ENCODE assay signal across 19 cellular contexts in genomic region chr10:77010430-77010829, GRCh38.
DNase-seq lines count a peak whose midpoint lies in the region; ATAC-seq, FAIRE-seq and TF ChIP-seq lines count a peak whose summit lies in the region.
"Had no signal": no experiment of that assay in that cellular context is flagged by ENCODE, and none has a peak within 500 bp of the region (broad histone marks: within the 10 kb centered on the region; RNA-seq: fewer than 3 reads in every experiment).

No MANE protein-coding gene starts in this region.

- no peaks in the 10 kb centered on the region for H3K36me3 ChIP-seq in BLaER1
- no peaks in the 10 kb centered on the region for H3K36me3 ChIP-seq in GM12878 (ENCODE audit: control insufficient read depth in 2 of 2, insufficient read depth in 2 of 2, low read length in 1 of 2)
- H3K36me3 ChIP-seq: HAP-1 had no signal

- no peaks in the 10 kb centered on the region for H3K79me2 ChIP-seq in GM12878 (ENCODE audit: control insufficient read depth, insufficient read depth, low read length)

- intact Hi-C loops in GM12878 (cut with micrococcal nuclease; ENCODE audit: unreplicated experiment): no loop called here

- H3K9me3 ChIP-seq in BLaER1 (no peaks in the 10 kb centered on the region), GM12878 (replicated peaks; ENCODE audit: control insufficient read depth, insufficient read depth, low read length) (no peaks in the 10 kb centered on the region)
- H3K9me3 ChIP-seq: HAP-1 had no signal

- CTCF ChIA-PET in GM12878 (lab: Yijun Ruan, JAX): interaction anchor here (2.2 kb wide), 1 partner anchor 99 kb away, joined by 5 read pairs; no protein-coding TSS in a partner anchor

- TF ChIP-seq CTCF in GM12878 (IDR thresholded peaks at IDR 0.05 in 2 of 3, conservative IDR thresholded peaks at IDR 0.05 in 1 of 3; ENCODE audit: control insufficient read depth in 2 of 3, extremely low read depth in 1 of 3, insufficient read depth in 1 of 3, low read depth in 3 of 3, low read length in 3 of 3) (no peak), osteocyte (IDR thresholded peaks at IDR 0.05) (no peak)

- no peak overlapping the region for H3K4me3 Mint-ChIP-seq in osteocyte (ENCODE audit: unreplicated experiment)
- H3K4me3 Mint-ChIP-seq: CD4-positive, CD25-positive, alpha-beta regulatory T cell; CD8-positive, alpha-beta memory T cell had no signal

- DNase-seq in GM12878 (ENCODE audit: low read depth, low spot score) (no peak), osteocyte (ENCODE audit: extremely low spot score, unreplicated experiment) (no peak), islet precursor cell (no peak), SIG-M5 (lab: John Stamatoyannopoulos, UW) (no peak)
- DNase-seq in activated CD4-positive, alpha-beta T cell treated with anti-CD3 and anti-CD28 coated beads for 48 hours: no peak
- DNase-seq: C1 segment of cervical spinal cord; CD4-positive, CD25-positive, alpha-beta regulatory T cell; CD8-positive, alpha-beta memory T cell; COR-L47; DMS 273 treated with DMSO at 0.1 percent for 48 hours; DMS53; DND-41; EL; GM23248 had no signal

- FAIRE-seq in GM12878 (lab: Jason Lieb, UNC): no peak

- no peaks in the 10 kb centered on the region for H4K20me1 ChIP-seq in BLaER1
- no peaks in the 10 kb centered on the region for H4K20me1 ChIP-seq in GM12878 (ENCODE audit: control insufficient read depth, insufficient read depth)

- H3K9ac ChIP-seq in BLaER1 (no peak overlapping the region), GM12878 (ENCODE audit: control insufficient read depth, insufficient read depth, low read length) (no peak overlapping the region)
- H3K9ac ChIP-seq: GM23248 had no signal

- peaks cover 77% of the 10 kb centered on the region for H3K4me1 Mint-ChIP-seq in osteocyte (ENCODE audit: unreplicated experiment)
- H3K4me1 Mint-ChIP-seq: CD4-positive, CD25-positive, alpha-beta regulatory T cell; CD8-positive, alpha-beta memory T cell had no signal

- H3K9me3 Mint-ChIP-seq in osteocyte (ENCODE audit: unreplicated experiment): peaks cover 4% of the 10 kb centered on the region

- peak; percentile 45 for ATAC-seq in GM18868 (IDR thresholded peaks at IDR 0.05; ENCODE audit: unreplicated experiment)
- peak; percentile 42 for ATAC-seq in GM12878
- ATAC-seq in GM18873 (IDR thresholded peaks at IDR 0.05; ENCODE audit: low FRiP score, unreplicated experiment): no peak

- SMC1A ChIA-PET in GM12878 (lab: Charles Lee; ENCODE audit: uncharacterized antibody, unreplicated experiment): interaction anchor here (1.9 kb wide), 1 partner anchor 17 kb away, joined by 4 read pairs; no protein-coding TSS in a partner anchor

- BruUV-seq in GM12878 (replicated peaks; lab: Mats Ljungman, UMichigan): no TSS peak

- H3K27me3 ChIP-seq in BLaER1: no peaks in the 10 kb centered on the region
- H3K27me3 ChIP-seq in GM12878 (replicated peaks in 1 of 2; ENCODE audit: control insufficient read depth in 2 of 2, insufficient read depth in 2 of 2, low read length in 1 of 2): no peaks in the 10 kb centered on the region

- no peak for TF ChIP-seq EP300 in GM12878 (IDR thresholded peaks at IDR 0.05; ENCODE audit: borderline replicate concordance in 1 of 2, control insufficient read depth in 1 of 2, low read depth in 2 of 2, low read length in 2 of 2)

- H3K27ac Mint-ChIP-seq in osteocyte (ENCODE audit: unreplicated experiment): peak overlapping the region; percentile 63
- H3K27ac Mint-ChIP-seq: CD8-positive, alpha-beta memory T cell had no signal

- H3K27ac ChIP-seq in BLaER1: no peak overlapping the region
- H3K27ac ChIP-seq in GM12878 (ENCODE audit: control insufficient read depth, insufficient read depth): no peak overlapping the region
- H3K27ac ChIP-seq: 22Rv1, GM23248 had no signal

- no peak for TF ChIP-seq RAD21 in GM12878 (IDR thresholded peaks at IDR 0.05; ENCODE audit: insufficient read depth, low read depth, low read length)

- no peaks in the 10 kb centered on the region for H3K27me3 Mint-ChIP-seq in osteocyte (ENCODE audit: unreplicated experiment)

- 0% methylated on average over 3 of the region's 3 CpGs for WGBS in GM12878 (ENCODE audit: insufficient coverage, insufficient replicate concordance, low lambda C conversion rate, missing lambda C conversion rate)

- H2AFZ ChIP-seq in GM12878 (ENCODE audit: control insufficient read depth, low read depth, low read length): no peak overlapping the region
- H2AFZ ChIP-seq: GM23248 had no signal

- H3K4me3 ChIP-seq in BLaER1 (no peak overlapping the region), GM12878 (no peak overlapping the region)
- H3K4me3 ChIP-seq: GM23248, HAP-1 had no signal

- peak overlapping the region; percentile 59 for H3K4me2 ChIP-seq in BLaER1
- no peak overlapping the region for H3K4me2 ChIP-seq in GM12878 (ENCODE audit: control insufficient read depth, insufficient read depth)

- no peak for TF ChIP-seq POLR2A in GM12878 (IDR thresholded peaks at IDR 0.05; ENCODE audit: low read depth, low read length)

- peaks cover 10% of the 10 kb centered on the region for H3K4me1 ChIP-seq in BLaER1
- no peaks in the 10 kb centered on the region for H3K4me1 ChIP-seq in GM12878 (ENCODE audit: control insufficient read depth, insufficient read depth, low read length)
- H3K4me1 ChIP-seq: HAP-1 had no signal

- peaks cover 8% of the 10 kb centered on the region for H3K36me3 Mint-ChIP-seq in osteocyte (ENCODE audit: unreplicated experiment)
- H3K36me3 Mint-ChIP-seq: CD4-positive, CD25-positive, alpha-beta regulatory T cell; CD8-positive, alpha-beta memory T cell had no signal

- RAD21 ChIA-PET in GM12878 (lab: Charles Lee; ENCODE audit: unreplicated experiment): interaction anchor here (1.3 kb wide), 1 partner anchor 18 kb away, joined by 4 read pairs; no protein-coding TSS in a partner anchor

- POLR2A ChIA-PET in GM12878 (lab: Charles Lee): no interaction called here

- in situ Hi-C loops in GM12878 (cut with MboI): no loop called here

TF ChIP-seq in GM12878, 131 proteins besides CTCF, POLR2A, EP300 and RAD21:
- peak; percentile 20; the same call in 1 of the 2 replicates for TF ChIP-seq NFIC (IDR thresholded peaks at IDR 0.05; ENCODE audit: low read depth, low read length)
- TF ChIP-seq RELA (IDR thresholded peaks at IDR 0.05; ENCODE audit: borderline replicate concordance, partially characterized antibody): peak; percentile 17
- no peak for TF ChIP-seq EZH2 (IDR thresholded peaks at IDR 0.05; ENCODE audit: borderline replicate concordance, control insufficient read depth, low read depth, low read length)
- no peak for TF ChIP-seq SREBF2 (IDR thresholded peaks at IDR 0.05; ENCODE audit: low read length)
- TF ChIP-seq RELB (IDR thresholded peaks at IDR 0.05; ENCODE audit: low read depth): peak; percentile 42; the same call in 1 of the 2 replicates
- TF ChIP-seq CHD4 (IDR thresholded peaks at IDR 0.05): no peak
- peak; percentile 72 for TF ChIP-seq MEF2B (IDR thresholded peaks at IDR 0.05; ENCODE audit: partially characterized antibody, poor library complexity, severe bottlenecking)
